Comparison of ENCODE assay signal across 20 cellular contexts in genomic region chr12:106131671-106132070, GRCh38. TPM values are rescaled to one million over a fixed set of nuclear protein-coding genes. Genes with fewer than 3 reads are reported as not detected.
DNase-seq lines count a peak whose midpoint lies in the region; ATAC-seq, FAIRE-seq and TF ChIP-seq lines count a peak whose summit lies in the region.
"Had no signal": no experiment of that assay in that cellular context is flagged by ENCODE, and none has a peak within 500 bp of the region (broad histone marks: within the 10 kb centered on the region; RNA-seq: fewer than 3 reads in every experiment).

No MANE protein-coding gene starts in this region.

- no peak overlapping the region for H3K27ac Mint-ChIP-seq in osteocyte (ENCODE audit: unreplicated experiment)
- H3K27ac Mint-ChIP-seq: nephron progenitor cell had no signal

- dilution Hi-C loops in IMR-90 (cut with HindIII; ENCODE audit: low sequenced_read_pairs, unreplicated experiment) = no loop called here

- peak; percentile 31 for ATAC-seq in IMR-90 (ENCODE audit: low read depth)
- no peak for ATAC-seq in GM19395 (IDR thresholded peaks at IDR 0.05; ENCODE audit: unreplicated experiment)
- ATAC-seq in HG02970 (IDR thresholded peaks at IDR 0.05; ENCODE audit: low FRiP score, unreplicated experiment) = no peak
- ATAC-seq: sciatic nerve had no signal

- no peak overlapping the region; the same call in 2 of the 3 replicates for H2BK15ac ChIP-seq in IMR-90 (ENCODE audit: low read depth, low read length)
- H2BK15ac ChIP-seq in H1 (ENCODE audit: low read length) = 0 out of 2 replicates have a peak overlapping the region, but pooled peaks have one; percentile 9

- no peak overlapping the region for H4K91ac ChIP-seq in IMR-90 (ENCODE audit: insufficient read depth, low read depth, low read length)
- no peak overlapping the region for H4K91ac ChIP-seq in H1 (replicated peaks; ENCODE audit: insufficient read length, low read length)

- intact Hi-C loops in IMR-90 (cut with micrococcal nuclease) = no loop called here

- H3K9me3 ChIP-seq in IMR-90 (ENCODE audit: control insufficient read depth, insufficient read depth, low read length) = no peaks in the 10 kb centered on the region
- no peaks in the 10 kb centered on the region for H3K9me3 ChIP-seq in H1 (ENCODE audit: insufficient read depth in 2 of 2, low read depth in 1 of 2, low read length in 1 of 2)
- no peaks in the 10 kb centered on the region for H3K9me3 ChIP-seq in mesodermal cell (ENCODE audit: control insufficient read depth, low read length)
- H3K9me3 ChIP-seq: breast epithelium had no signal

- peak overlapping the region; percentile 96 for H2BK12ac ChIP-seq in H1 (ENCODE audit: low read depth, low read length)

- H3K9ac ChIP-seq in IMR-90 (ENCODE audit: low read depth, low read length) (no peak overlapping the region), H1 (replicated peaks in 1 of 4; ENCODE audit: extremely low read depth in 1 of 4, low read depth in 3 of 4, low read length in 3 of 4) (no peak overlapping the region; a peak in 2 of 7 replicates)

- H2AK9ac ChIP-seq in IMR-90 (replicated peaks; ENCODE audit: low read depth, low read length, poor library complexity) = no peak overlapping the region

- CTCF ChIA-PET in IMR-90 (lab: Yijun Ruan, JAX) = no interaction called here
- CTCF ChIA-PET in H1 (lab: Charles Lee; ENCODE audit: partially characterized antibody) = interaction anchor here (1.0 to 1.4 kb wide), 3 partner anchors 24 to 92 kb away, joined by 3 to 5 read pairs (median 3); no protein-coding TSS in a partner anchor

- H2AK5ac ChIP-seq in IMR-90 (ENCODE audit: low read depth, low read length) (no peak overlapping the region; the same call in 1 of the 2 replicates), H1 (ENCODE audit: low read depth, low read length) (peak overlapping the region; percentile 90)

- H3K79me1 ChIP-seq in IMR-90 (ENCODE audit: low read depth in 1 of 2, low read length in 2 of 2) (peaks cover 30 to 84% of the 10 kb centered on the region in 2 experiments), H1 (ENCODE audit: low read depth, low read length) (peaks cover 6% of the 10 kb centered on the region; the same call in 1 of the 2 replicates)

- FAIRE-seq in H1 (lab: Jason Lieb, UNC) (no peak), D721Med (lab: Jason Lieb, UNC) (no peak)
- FAIRE-seq: endometrium, urothelium cell line had no signal

- H3K9me1 ChIP-seq in IMR-90 (ENCODE audit: insufficient read depth, low read length) = peaks cover 27% of the 10 kb centered on the region

- no peaks in the 10 kb centered on the region for H3K9me3 Mint-ChIP-seq in osteocyte (ENCODE audit: unreplicated experiment)
- H3K9me3 Mint-ChIP-seq: nephron progenitor cell had no signal

- H3K4me1 ChIP-seq in IMR-90 (ENCODE audit: control insufficient read depth, insufficient read depth, low read length) (peaks cover 28% of the 10 kb centered on the region), H1 (replicated peaks in 1 of 4; ENCODE audit: control insufficient read depth in 3 of 4, insufficient read depth in 4 of 4, low read length in 3 of 4) (peaks cover 49 to 69% (median 54%) of the 10 kb centered on the region in 4 experiments), mesodermal cell (ENCODE audit: control insufficient read depth, insufficient read depth, low read length, poor library complexity, severe bottlenecking) (peaks cover 65% of the 10 kb centered on the region)
- H3K4me1 ChIP-seq: breast epithelium had no signal

- H3K4me3 Mint-ChIP-seq in osteocyte (ENCODE audit: unreplicated experiment) = no peak overlapping the region
- H3K4me3 Mint-ChIP-seq: nephron progenitor cell had no signal

- no peak for TF ChIP-seq EP300 in H1 (IDR thresholded peaks at IDR 0.05; ENCODE audit: borderline replicate concordance in 1 of 2, low read depth in 2 of 2, low read length in 2 of 2)

- no peak overlapping the region for H3K23ac ChIP-seq in IMR-90 (ENCODE audit: low read depth, low read length)
- H3K23ac ChIP-seq in H1 (ENCODE audit: insufficient read length) = no peak overlapping the region

- H3K27ac ChIP-seq in IMR-90 (ENCODE audit: insufficient read depth, low read length) (no peak overlapping the region), H1 (ENCODE audit: low read depth, low read length) (peak overlapping the region; percentile 91; the same call in 1 of the 2 replicates), mesodermal cell (ENCODE audit: low read depth, low read length, severe bottlenecking) (peak overlapping the region; percentile 73)
- H3K27ac ChIP-seq: breast epithelium had no signal

- peak overlapping the region; percentile 67 for H3K4ac ChIP-seq in IMR-90 (ENCODE audit: low read depth, low read length)
- H3K4ac ChIP-seq in H1 (replicated peaks; ENCODE audit: insufficient read length, low read depth, low read length) = no peak overlapping the region

- TF ChIP-seq POLR2A in IMR-90 (IDR thresholded peaks at IDR 0.05; ENCODE audit: low read depth, low read length) (no peak), H1 (IDR thresholded peaks at IDR 0.05; ENCODE audit: control extremely low read depth in 1 of 2, low read depth in 2 of 2, low read length in 2 of 2) (no peak)

- 31% methylated on average over 3 of the region's 5 CpGs; no CpG with 5 or more reads in 1 of the 2 experiments for WGBS in IMR-90 (ENCODE audit: extremely low coverage in 2 of 2, insufficient read length in 1 of 2), 2 experiments
- 63% methylated on average over 5 of the region's 5 CpGs; no CpG with 5 or more reads in 1 of the 2 experiments for WGBS in H1 (ENCODE audit: extremely low coverage in 1 of 2, insufficient coverage in 1 of 2, insufficient read length in 1 of 2, insufficient replicate concordance in 2 of 2, low coverage in 1 of 2, low lambda C conversion rate in 2 of 2, missing lambda C conversion rate in 1 of 2), 2 experiments
- WGBS in mesodermal cell (ENCODE audit: insufficient coverage in 2 of 2), 2 experiments = 34% methylated on average over 5 of the region's 5 CpGs

- no peak overlapping the region for H2BK5ac ChIP-seq in IMR-90 (ENCODE audit: low read depth, low read length, poor library complexity, severe bottlenecking)
- peak overlapping the region; percentile 96 for H2BK5ac ChIP-seq in H1 (ENCODE audit: low read depth, low read length)

- TF ChIP-seq RAD21 in IMR-90 (IDR thresholded peaks at IDR 0.05; ENCODE audit: low read length) (no peak), H1 (IDR thresholded peaks at IDR 0.05 in 1 of 2, conservative IDR thresholded peaks at IDR 0.05 in 1 of 2; ENCODE audit: low read depth in 2 of 2, low read length in 2 of 2) (no peak)

- no peak overlapping the region for H3K18ac ChIP-seq in IMR-90 (ENCODE audit: low read depth, low read length)
- 0 out of 2 replicates have a peak overlapping the region, but pooled peaks have one; percentile 57 for H3K18ac ChIP-seq in H1 (ENCODE audit: extremely low read depth, low read length)

- H2BK20ac ChIP-seq in IMR-90 (ENCODE audit: low read depth, low read length) = no peak overlapping the region
- no peak overlapping the region for H2BK20ac ChIP-seq in H1 (ENCODE audit: low read length)

- peak; percentile 50 for DNase-seq in A172 (ENCODE audit: low spot score)
- DNase-seq in IMR-90 = peak; percentile 71
- no peak for DNase-seq in H1 (ENCODE audit: low read depth in 1 of 2, low spot score in 2 of 2)
- no peak for DNase-seq in osteocyte (ENCODE audit: extremely low spot score, unreplicated experiment)
- no peak for DNase-seq in D721Med (ENCODE audit: insufficient read length, low spot score)
- DNase-seq: activated gamma-delta T cell treated with Interleukin-2 at 50 U/mL for 16 hours; COR-L47; KBM-7; NCI-H1417; NCI-H2227 treated with DMSO at 0.1 percent for 48 hours; nephron progenitor cell; stimulated activated CD4-positive, alpha-beta T cell treated with anti-CD3 and anti-CD28 coated beads, Interleukin-4, amount 100 ng/mL, for 24 hours; SW 1271 had no signal

- no TSS peak for BruUV-seq in IMR-90 (replicated peaks; lab: Mats Ljungman, UMichigan)

- POLR2A ChIA-PET in IMR-90 (lab: Charles Lee; ENCODE audit: unreplicated experiment) = no interaction called here
- POLR2A ChIA-PET in H1 (lab: Charles Lee; ENCODE audit: partially characterized antibody) = no interaction called here

- H3K36me3 ChIP-seq in IMR-90 (ENCODE audit: control insufficient read depth, insufficient read depth, low read length) = no peaks in the 10 kb centered on the region
- no peaks in the 10 kb centered on the region for H3K36me3 ChIP-seq in H1 (ENCODE audit: control insufficient read depth in 2 of 4, insufficient read depth in 4 of 4, low read length in 3 of 4)
- H3K36me3 ChIP-seq in mesodermal cell (ENCODE audit: control insufficient read depth, insufficient read depth, low read length) = peaks cover 40% of the 10 kb centered on the region
- H3K36me3 ChIP-seq: breast epithelium had no signal

- H3K23me2 ChIP-seq in H1 (ENCODE audit: low read depth, low read length) = 0 out of 2 replicates have a peak, but pooled peaks cover 2% of the 10 kb centered on the region

- no peak overlapping the region for H3K4me3 ChIP-seq in IMR-90 (ENCODE audit: insufficient read depth, low read depth, low read length)
- no peak overlapping the region for H3K4me3 ChIP-seq in H1 (ENCODE audit: extremely low read depth in 1 of 4, insufficient read depth in 2 of 4, low read depth in 3 of 4, low read length in 4 of 4)
- H3K4me3 ChIP-seq in mesodermal cell (ENCODE audit: extremely low read depth, insufficient read depth, low read length, poor library complexity, severe bottlenecking) = no peak overlapping the region
- H3K4me3 ChIP-seq: breast epithelium had no signal

- H3K27me3 Mint-ChIP-seq in osteocyte (ENCODE audit: unreplicated experiment) = no peaks in the 10 kb centered on the region

- H4K20me1 ChIP-seq in IMR-90 (ENCODE audit: insufficient read depth, low read length) = peaks cover 40% of the 10 kb centered on the region; the same call in 1 of the 2 replicates
- no peaks in the 10 kb centered on the region for H4K20me1 ChIP-seq in H1 (replicated peaks in 1 of 2; ENCODE audit: control insufficient read depth in 1 of 2, insufficient read depth in 2 of 2, low read length in 2 of 2)

- H4K8ac ChIP-seq in IMR-90 (ENCODE audit: low read depth in 2 of 2, low read length in 2 of 2) (peak overlapping the region in 1 of 2 experiments; percentile 43; a peak in 2 of 4 replicates), H1 (ENCODE audit: extremely low read depth, insufficient read depth, low read length) (no peak overlapping the region)

- H4K5ac ChIP-seq in IMR-90 (ENCODE audit: low read depth, low read length) (no peak overlapping the region), H1 (ENCODE audit: insufficient read length, low read depth, low read length) (no peak overlapping the region)

- no peaks in the 10 kb centered on the region for H3K36me3 Mint-ChIP-seq in osteocyte (ENCODE audit: unreplicated experiment)

- H3K79me2 ChIP-seq in H1 (ENCODE audit: control insufficient read depth in 1 of 2, insufficient read depth in 2 of 2, low read length in 2 of 2) = peaks cover 6 to 93% of the 10 kb centered on the region in 2 experiments

- H2BK120ac ChIP-seq in IMR-90 (ENCODE audit: low read depth, low read length) = peak overlapping the region; percentile 54
- H2BK120ac ChIP-seq in H1 (replicated peaks; ENCODE audit: low read depth, low read length) = no peak overlapping the region

- TF ChIP-seq CTCF in IMR-90 (conservative IDR thresholded peaks at IDR 0.05; ENCODE audit: low read depth, low read length) = no peak
- no peak for TF ChIP-seq CTCF in H1 (IDR thresholded peaks at IDR 0.05; ENCODE audit: control extremely low read depth in 1 of 3, insufficient read depth in 1 of 3, low read depth in 1 of 3, low read length in 3 of 3)
- TF ChIP-seq CTCF in osteocyte (IDR thresholded peaks at IDR 0.05) = no peak
- TF ChIP-seq CTCF in D721Med (IDR thresholded peaks at IDR 0.05; ENCODE audit: insufficient read depth, missing control alignments) = no peak

- H3K4me2 ChIP-seq in IMR-90 (ENCODE audit: low read depth, low read length) (peak overlapping the region; percentile 38), H1 (ENCODE audit: insufficient read depth in 1 of 2, low read depth in 2 of 2, low read length in 2 of 2) (peak overlapping the region; percentile 43 to 54; a peak in 2 of 4 replicates)

- in situ Hi-C loops in IMR-90 (cut with MboI; ENCODE audit: low sequenced_read_pairs) = loop anchor here (5.0 kb wide), 2 partner anchors 424 to 709 kb away; no protein-coding TSS in a partner anchor

- H3K14ac ChIP-seq in IMR-90 (replicated peaks; ENCODE audit: low read depth, low read length) = peak overlapping the region; percentile 47; the same call in 1 of the 2 replicates
- H3K14ac ChIP-seq in H1 (ENCODE audit: insufficient read length) = no peak overlapping the region

- no peak overlapping the region for H2AFZ ChIP-seq in IMR-90 (replicated peaks; ENCODE audit: low read length, poor library complexity)
- no peak overlapping the region for H2AFZ ChIP-seq in H1 (ENCODE audit: low read length)

- H3K56ac ChIP-seq in IMR-90 (ENCODE audit: extremely low read depth, insufficient read depth, low read length) = no peak overlapping the region
- no peak overlapping the region for H3K56ac ChIP-seq in H1 (replicated peaks; ENCODE audit: insufficient read length, low read depth, low read length)

- H3K4me1 Mint-ChIP-seq in osteocyte (ENCODE audit: unreplicated experiment) = peaks cover 82% of the 10 kb centered on the region

- H3K27me3 ChIP-seq in IMR-90 (ENCODE audit: control insufficient read depth, insufficient read depth, low read length) (no peaks in the 10 kb centered on the region), H1 (replicated peaks in 1 of 4; ENCODE audit: control insufficient read depth in 3 of 4, extremely low read depth in 1 of 4, insufficient read depth in 3 of 4, low read length in 3 of 4) (no peaks in the 10 kb centered on the region)
- H3K27me3 ChIP-seq: breast epithelium had no signal

RNA-seq across cellular contexts. Expression of gene NUAK1, which starts 7.1 kb away (rescaled TPM):
- total RNA-seq in A172 (2014; rRNA removed; shearing (Covaris generic)) = 35.5 and 36.1 TPM in 2 replicates
- 8.8 and 8.9 TPM in 2 replicates for total RNA-seq in IMR-90 (2012; rRNA removed)
- polyA plus RNA-seq in IMR-90 (2012; rRNA removed) = 4.8 and 4.9 TPM in 2 replicates
- 3.0 and 3.1 TPM in 2 replicates for polyA plus RNA-seq in IMR-90 (2012; cell fraction: cytosol; rRNA removed)
- polyA plus RNA-seq in IMR-90 (2012; cell fraction: nucleus; rRNA removed; ENCODE audit: low replicate concordance) = 4.5 and 10.4 TPM in 2 replicates
- 18.2 and 18.9 TPM in 2 replicates for total RNA-seq in H1 (2021; fragmentation: NEBNext Ultra II Directional; extraction: Animal tissue kit (Norgen Biotek cat#: 25700))
- polyA plus RNA-seq in H1 (2011; rRNA removed) = 6.7 and 7.7 TPM in 2 replicates
- 7.7 TPM for polyA plus RNA-seq in H1 (2011; cell fraction: cytosol; rRNA removed)
- polyA plus RNA-seq in H1 (2011; cell fraction: nucleus; rRNA removed) = 13.5 TPM
- 6.6 to 13.0 TPM (median 9.9 TPM) in 4 replicates for polyA plus RNA-seq in H1 (2012, experiment 1 of 2)
- polyA plus RNA-seq in H1 (2012, experiment 2 of 2) = 4.0 TPM
- 6.9 TPM for polyA plus RNA-seq in H1 (2013, experiment 1 of 2)
- polyA plus RNA-seq in H1 (2013, experiment 2 of 2) = 6.9 TPM
- 21.4 and 22.7 TPM in 2 replicates for polyA minus RNA-seq in H1 (2011; rRNA and poly(A)+ RNA removed)
- polyA minus RNA-seq in H1 (2011; cell fraction: cytosol; rRNA and poly(A)+ RNA removed) = 12.1 TPM
- 14.6 TPM for polyA minus RNA-seq in H1 (2011; cell fraction: nucleus; rRNA and poly(A)+ RNA removed)
- 22.5 TPM for polyA plus RNA-seq in mesodermal cell (2013, experiment 1 of 2)
- 20.5 TPM for polyA plus RNA-seq in mesodermal cell (2013, experiment 2 of 2)
- 20.2 and 21.1 TPM in 2 replicates for total RNA-seq in osteocyte

Comparison
In these comparisons a context has a peak if more than half of its experiments do, and no peak if none do; other contexts are left out.
1. DNase-seq: peak in A172 (single experiment) and IMR-90 (single experiment); none in H1 (0 of 2), osteocyte (single experiment) and D721Med (single experiment).